Comparison of ENCODE assay signal across 8 cellular contexts in genomic region chr22:42090596-42091445, GRCh38. TPM values are rescaled to one million over a fixed set of nuclear protein-coding genes. Genes with fewer than 3 reads are reported as not detected.
DNase-seq lines count a peak whose midpoint lies in the region; ATAC-seq and TF ChIP-seq lines count a peak whose summit lies in the region.

TSS of gene NDUFA6 (minus strand) at chr22:42090772. CDS start at chr22:42090744, 28 bp downstream.

- H2AFZ ChIP-seq in GM23338, result peak within 1 kb of the TSS; percentile 95

- ATAC-seq in GM23338, result peak; percentile 97
- peak; percentile 83 to 96 (median 84) for ATAC-seq in natural killer cell
- peak; percentile 99 for ATAC-seq in stimulated activated naive CD8-positive, alpha-beta T cell treated with anti-CD3 and anti-CD28 coated beads, Interleukin-15, Interleukin-2, amounts not matched to agents 100 U/mL and 50 U/mL, for 24 hours

- peak within 1 kb of the TSS; percentile 99 for H3K27ac Mint-ChIP-seq in GM23338
- H3K27ac Mint-ChIP-seq in activated T-helper 2 cell treated with anti-CD3 and anti-CD28 coated beads, Interferon-gamma antibody, Interleukin-2, Interleukin-4, amounts not matched to agents 10 μg/mL and 5 μg/mL and 100 μg/mL, durations not matched to agents 14 hours and 24 hours and 36 hours, result peak within 1 kb of the TSS; percentile 100
- peak within 1 kb of the TSS; percentile 98 to 99 for H3K27ac Mint-ChIP-seq in natural killer cell

- CTCF ChIA-PET in RWPE1 (lab: Yijun Ruan, JAX), result interaction anchor here (0.6 to 1.6 kb wide), 15 partner anchors 10 to 354 kb away, joined by 3 to 6 read pairs (median 3); partner anchors contain the start of gene NAGA

- H3K27me3 ChIP-seq in GM23338 (ENCODE audit: insufficient read depth), result peaks cover 6% of the 10 kb centered on the region; the same call in 1 of the 2 replicates

- peaks cover 16% of the 10 kb centered on the region for H4K20me1 ChIP-seq in GM23338 (replicated peaks; ENCODE audit: insufficient read depth)

- POLR2A ChIA-PET in RWPE1 (lab: Yijun Ruan, JAX; ENCODE audit: low non-redundant PET), result no interaction called here

- H3K27me3 Mint-ChIP-seq in GM23338 (ENCODE audit: insufficient read depth, low read depth, poor library complexity) (peaks cover 9% of the 10 kb centered on the region), natural killer cell (ENCODE audit: low read depth in 2 of 2) (no peaks in the 10 kb centered on the region)
- H3K27me3 Mint-ChIP-seq in activated T-helper 2 cell treated with anti-CD3 and anti-CD28 coated beads, Interferon-gamma antibody, Interleukin-2, Interleukin-4, amounts not matched to agents 10 μg/mL and 5 μg/mL and 100 μg/mL, durations not matched to agents 14 hours and 24 hours and 36 hours (ENCODE audit: low read depth), result no peaks in the 10 kb centered on the region

- H3K4me3 ChIP-seq in GM23338 (peak within 1 kb of the TSS; percentile 75), fibroblast of mammary gland (ENCODE audit: control insufficient read depth, low read depth, low read length) (peak within 1 kb of the TSS; percentile 89)

- peaks cover 13% of the 10 kb centered on the region for H3K36me3 ChIP-seq in GM23338 (ENCODE audit: insufficient read depth)

- H3K4me1 Mint-ChIP-seq in GM23338, result 0 out of 3 replicates have a peak, but pooled peaks cover 2% of the 10 kb centered on the region
- H3K4me1 Mint-ChIP-seq in activated T-helper 2 cell treated with anti-CD3 and anti-CD28 coated beads, Interferon-gamma antibody, Interleukin-2, Interleukin-4, amounts not matched to agents 10 μg/mL and 5 μg/mL and 100 μg/mL, durations not matched to agents 14 hours and 24 hours and 36 hours (ENCODE audit: low read depth), result peaks cover 22% of the 10 kb centered on the region
- H3K4me1 Mint-ChIP-seq in natural killer cell, result peaks cover 22 to 31% of the 10 kb centered on the region in 2 donors

- peak; percentile 100 for DNase-seq in EH (ENCODE audit: low read depth)
- peak; percentile 99 for DNase-seq in GM23338 (ENCODE audit: low spot score)
- peak; percentile 97 for DNase-seq in RWPE1 (ENCODE audit: low spot score)
- DNase-seq in activated T-helper 2 cell treated with anti-CD3 and anti-CD28 coated beads, Interferon-gamma antibody, Interleukin-2, Interleukin-4, amounts not matched to agents 10 μg/mL and 5 μg/mL and 100 μg/mL, durations not matched to agents 14 hours and 24 hours and 36 hours (ENCODE audit: low spot score), result peak; percentile 99
- DNase-seq in fibroblast of mammary gland (ENCODE audit: low read depth), result peak; percentile 98
- peak; percentile 96 for DNase-seq in natural killer cell
- peak; percentile 97 for DNase-seq in stimulated activated naive CD8-positive, alpha-beta T cell treated with anti-CD3 and anti-CD28 coated beads, Interleukin-15, Interleukin-2, amounts not matched to agents 100 U/mL and 50 U/mL, for 24 hours

- intact Hi-C loops in activated T-helper 2 cell treated with anti-CD3 and anti-CD28 coated beads, Interferon-gamma antibody, Interleukin-2, Interleukin-4, amounts not matched to agents 10 μg/mL and 5 μg/mL and 100 μg/mL, durations not matched to agents 14 hours and 24 hours and 36 hours (cut with micrococcal nuclease), result loop anchor here (1.0 to 5.0 kb wide), 6 partner anchors 11 to 524 kb away; partner anchors contain the start of genes POLDIP3 and TCF20
- intact Hi-C loops in natural killer cell (cut with micrococcal nuclease), result loop anchor here (1.0 to 10.0 kb wide), 5 partner anchors 11 to 276 kb away; partner anchors contain the start of genes NAGA and WBP2NL

- H3K4me2 ChIP-seq in GM23338, result peak within 1 kb of the TSS; percentile 87

- peaks cover 4% of the 10 kb centered on the region; the same call in 1 of the 2 replicates for H3F3A ChIP-seq in GM23338 (replicated peaks; ENCODE audit: low read depth)

- no peaks in the 10 kb centered on the region; the same call in 1 of the 2 replicates for H3K4me1 ChIP-seq in GM23338 (ENCODE audit: insufficient read depth)

- peak within 1 kb of the TSS; percentile 84 for H3K27ac ChIP-seq in GM23338 (ENCODE audit: low read depth)
- peak within 1 kb of the TSS; percentile 92 for H3K27ac ChIP-seq in RWPE1

- TF ChIP-seq CTCF in GM23338 (conservative IDR thresholded peaks at IDR 0.05; ENCODE audit: low read depth in 2 of 2) (peak; percentile 65 to 91), LNCAP (IDR thresholded peaks at IDR 0.05) (peak; percentile 96), RWPE1 (conservative IDR thresholded peaks at IDR 0.05; ENCODE audit: low read depth) (peak; percentile 97), fibroblast of mammary gland (conservative IDR thresholded peaks at IDR 0.05; ENCODE audit: control insufficient read depth, insufficient read depth, low read depth, low read length) (peak; percentile 51), natural killer cell (IDR thresholded peaks at IDR 0.05) (peak; percentile 91)

- H3K36me3 Mint-ChIP-seq in GM23338 (ENCODE audit: low read depth) (peaks cover 36% of the 10 kb centered on the region), natural killer cell (peaks cover 3% of the 10 kb centered on the region)
- H3K36me3 Mint-ChIP-seq in activated T-helper 2 cell treated with anti-CD3 and anti-CD28 coated beads, Interferon-gamma antibody, Interleukin-2, Interleukin-4, amounts not matched to agents 10 μg/mL and 5 μg/mL and 100 μg/mL, durations not matched to agents 14 hours and 24 hours and 36 hours (ENCODE audit: low read depth), result peaks cover 40% of the 10 kb centered on the region

- H3K4me3 Mint-ChIP-seq in GM23338 (peak within 1 kb of the TSS; percentile 97), natural killer cell (peak within 1 kb of the TSS; percentile 97)
- H3K4me3 Mint-ChIP-seq in activated T-helper 2 cell treated with anti-CD3 and anti-CD28 coated beads, Interferon-gamma antibody, Interleukin-2, Interleukin-4, amounts not matched to agents 10 μg/mL and 5 μg/mL and 100 μg/mL, durations not matched to agents 14 hours and 24 hours and 36 hours (ENCODE audit: low read depth), result peak within 1 kb of the TSS; percentile 98

- H3K9me2 ChIP-seq in GM23338 (ENCODE audit: insufficient read depth), result no peaks in the 10 kb centered on the region

- H3K79me2 ChIP-seq in GM23338 (replicated peaks; ENCODE audit: insufficient read depth), result peaks cover 27% of the 10 kb centered on the region

- H3K9me3 Mint-ChIP-seq in GM23338 (peaks cover 15% of the 10 kb centered on the region), natural killer cell (no peaks in the 10 kb centered on the region)
- H3K9me3 Mint-ChIP-seq in activated T-helper 2 cell treated with anti-CD3 and anti-CD28 coated beads, Interferon-gamma antibody, Interleukin-2, Interleukin-4, amounts not matched to agents 10 μg/mL and 5 μg/mL and 100 μg/mL, durations not matched to agents 14 hours and 24 hours and 36 hours, result peaks cover 5% of the 10 kb centered on the region

TF ChIP-seq in GM23338, 12 proteins besides CTCF, POLR2A, EP300 and RAD21:
- no peak for TF ChIP-seq ZNF331 (CRISPR knock-in tag; IDR thresholded peaks at IDR 0.05; ENCODE audit: low read depth)
- TF ChIP-seq CREB1 (CRISPR knock-in tag; IDR thresholded peaks at IDR 0.05; ENCODE audit: low read depth), result peak; percentile 23; the same call in 1 of the 2 replicates
- TF ChIP-seq POLR2AphosphoS5 (IDR thresholded peaks at IDR 0.05; ENCODE audit: low read depth), result peak; percentile 94

RNA-seq across cellular contexts. Expression of gene NDUFA6, which starts in this region (rescaled TPM):
- 69.8 and 98.4 TPM in 2 replicates for total RNA-seq in GM23338 (2014; rRNA removed; shearing (Covaris generic))
- 428 and 433 TPM in 2 replicates for polyA plus RNA-seq in GM23338 (2016; fragmentation: Nextera tagmentation; extraction: Ambion mirVana)
- total RNA-seq in activated T-helper 2 cell treated with anti-CD3 and anti-CD28 coated beads, Interferon-gamma antibody, Interleukin-2, Interleukin-4, amounts not matched to agents 10 μg/mL and 5 μg/mL and 100 μg/mL, durations not matched to agents 14 hours and 24 hours and 36 hours, result 92.4 and 95.1 TPM in 2 replicates
- total RNA-seq in natural killer cell, result 10 to 100 TPM; 50.4 to 69.7 (median 63.8) TPM

Comparison
In these comparisons a context has a peak if more than half of its experiments do, and no peak if none do; other contexts are left out.
1. Peak in every context shown above with its lines: DNase-seq, ATAC-seq, H3K4me3 ChIP-seq and H3K27ac ChIP-seq.